In genomic region chr15:71660501-71660900, GRCh38 we compare ENCODE assay signal across 24 cellular contexts.
DNase-seq lines count a peak whose midpoint lies in the region; ATAC-seq and TF ChIP-seq lines count a peak whose summit lies in the region.
"Had no signal": no experiment of that assay in that cellular context is flagged by ENCODE, and none has a peak within 500 bp of the region (broad histone marks: within the 10 kb centered on the region; RNA-seq: fewer than 3 reads in every experiment).

No MANE protein-coding gene starts in this region.

- peaks cover 10% of the 10 kb centered on the region for H3K36me3 Mint-ChIP-seq in HFFc6 (ENCODE audit: low read depth)
- H3K36me3 Mint-ChIP-seq: naive B cell; stimulated activated memory B cell treated with anti-CD40 and anti-IgM and Interleukin-4, amounts not matched to agents 10 μg/mL and 1 μg/mL and 100 μg/mL, for 72 hours had no signal

- H4K20me1 ChIP-seq in smooth muscle cell (ENCODE audit: low read depth), result no peaks in the 10 kb centered on the region
- H4K20me1 ChIP-seq: BLaER1 had no signal

- H3K4me3 Mint-ChIP-seq in HFFc6, result no peak overlapping the region
- H3K4me3 Mint-ChIP-seq: activated CD8-positive, alpha-beta T cell treated with anti-CD3 and anti-CD28 coated beads, Interleukin-2, amount 10 ng/mL, durations not matched to agents 7 days and 5 days; naive B cell; stimulated activated memory B cell treated with anti-CD40 and anti-IgM and Interleukin-4, amounts not matched to agents 10 μg/mL and 1 μg/mL and 100 μg/mL, for 72 hours; T-helper 1 cell treated with Interleukin-12 subunit alpha and Interleukin-12 subunit beta and Interleukin-4 antibody, amounts not matched to agents 30 μg/mL and 1 μg/mL, for 36 hours had no signal

- no peaks in the 10 kb centered on the region; the same call in 1 of the 2 replicates for H3K9me3 Mint-ChIP-seq in HFFc6
- H3K9me3 Mint-ChIP-seq: T-helper 1 cell treated with Interleukin-12 subunit alpha and Interleukin-12 subunit beta and Interleukin-4 antibody, amounts not matched to agents 30 μg/mL and 1 μg/mL, for 36 hours had no signal

- ATAC-seq in GM21825 (IDR thresholded peaks at IDR 0.05; ENCODE audit: unreplicated experiment), result no peak
- ATAC-seq: activated CD8-positive, alpha-beta T cell treated with anti-CD3 and anti-CD28 coated beads, Interleukin-2, amount 10 ng/mL, durations not matched to agents 7 days and 5 days; stimulated activated memory B cell treated with anti-CD40 and anti-IgM and Interleukin-4, amounts not matched to agents 10 μg/mL and 1 μg/mL and 100 μg/mL, for 72 hours had no signal

- no peak overlapping the region for H3K4me2 ChIP-seq in smooth muscle cell
- H3K4me2 ChIP-seq: BLaER1 had no signal

- H3K4me3 ChIP-seq in esophagus squamous epithelium (no peak overlapping the region), smooth muscle cell (no peak overlapping the region)
- H3K4me3 ChIP-seq: BLaER1, colonic mucosa, HAP-1, MG63, SK-N-MC, spleen had no signal

- H3K27ac Mint-ChIP-seq in HFFc6, result no peak overlapping the region
- H3K27ac Mint-ChIP-seq: activated CD8-positive, alpha-beta T cell treated with anti-CD3 and anti-CD28 coated beads, Interleukin-2, amount 10 ng/mL, durations not matched to agents 7 days and 5 days; naive B cell; stimulated activated memory B cell treated with anti-CD40 and anti-IgM and Interleukin-4, amounts not matched to agents 10 μg/mL and 1 μg/mL and 100 μg/mL, for 72 hours; T-helper 1 cell treated with Interleukin-12 subunit alpha and Interleukin-12 subunit beta and Interleukin-4 antibody, amounts not matched to agents 30 μg/mL and 1 μg/mL, for 36 hours had no signal

- H3K27ac ChIP-seq in esophagus squamous epithelium, result peak overlapping the region; percentile 11 to 61 (median 38)
- H3K27ac ChIP-seq in smooth muscle cell (ENCODE audit: low read depth), result no peak overlapping the region
- H3K27ac ChIP-seq: BLaER1, colonic mucosa, SK-N-MC, spleen had no signal

- H3K27me3 Mint-ChIP-seq in HFFc6 (ENCODE audit: insufficient read depth), result peaks cover 2% of the 10 kb centered on the region

- intact Hi-C loops in esophagus squamous epithelium (cut with DNase I), result no loop called here

- H3K9ac ChIP-seq in smooth muscle cell (ENCODE audit: low read depth), result no peak overlapping the region
- H3K9ac ChIP-seq: BLaER1 had no signal

- H3K36me3 ChIP-seq in esophagus squamous epithelium, result peaks cover 0 to 39% (median 3%) of the 10 kb centered on the region in 3 donors
- H3K36me3 ChIP-seq in smooth muscle cell (ENCODE audit: low read depth), result no peaks in the 10 kb centered on the region
- H3K36me3 ChIP-seq: BLaER1, colonic mucosa, HAP-1, MG63, spleen had no signal

- no peak for TF ChIP-seq CTCF in esophagus squamous epithelium (IDR thresholded peaks at IDR 0.05)
- no peak for TF ChIP-seq CTCF in HFFc6 (IDR thresholded peaks at IDR 0.05)
- no peak for TF ChIP-seq CTCF in smooth muscle cell (IDR thresholded peaks at IDR 0.05; ENCODE audit: borderline replicate concordance, insufficient read depth, poor library complexity, severe bottlenecking)

- WGBS in esophagus squamous epithelium, 2 donors, result 37 to 44% methylated on average over 9 to 10 of the region's 15 CpGs
- WGBS in smooth muscle cell (ENCODE audit: low lambda C conversion rate), result 88% methylated on average over 15 of the region's 15 CpGs

- peaks cover 28% of the 10 kb centered on the region for H3K4me1 Mint-ChIP-seq in HFFc6 (ENCODE audit: low read depth)
- H3K4me1 Mint-ChIP-seq: naive B cell; stimulated activated memory B cell treated with anti-CD40 and anti-IgM and Interleukin-4, amounts not matched to agents 10 μg/mL and 1 μg/mL and 100 μg/mL, for 72 hours had no signal

- H3K9me3 ChIP-seq in esophagus squamous epithelium (no peaks in the 10 kb centered on the region), smooth muscle cell (replicated peaks; ENCODE audit: low read depth) (no peaks in the 10 kb centered on the region)
- H3K9me3 ChIP-seq: colonic mucosa, HAP-1, MG63 had no signal

- H3K4me1 ChIP-seq in esophagus squamous epithelium (peaks cover 0 to 66% (median 25%) of the 10 kb centered on the region in 3 donors), smooth muscle cell (ENCODE audit: low read depth) (no peaks in the 10 kb centered on the region)
- H3K4me1 ChIP-seq: BLaER1, colonic mucosa, HAP-1, spleen had no signal

- TF ChIP-seq POLR2A in esophagus squamous epithelium (IDR thresholded peaks at IDR 0.05), result no peak

- no peaks in the 10 kb centered on the region for H3K27me3 ChIP-seq in esophagus squamous epithelium
- no peaks in the 10 kb centered on the region for H3K27me3 ChIP-seq in smooth muscle cell (ENCODE audit: low read depth)
- H3K27me3 ChIP-seq: BLaER1, colonic mucosa, MG63, spleen had no signal

- no peak overlapping the region for H2AFZ ChIP-seq in smooth muscle cell (ENCODE audit: low read depth)

- DNase-seq in DMS 273 (lab: John Stamatoyannopoulos, UW; ENCODE audit: unreplicated experiment) (peak; percentile 50), NCI-H2171 (lab: John Stamatoyannopoulos, UW) (peak; percentile 74), esophagus squamous epithelium (lab: John Stamatoyannopoulos, UW) (no peak), medulla oblongata (ENCODE audit: extremely low spot score) (peak; percentile 20), HFFc6 (no peak), HPDE6-E6E7 (ENCODE audit: extremely low spot score) (no peak), smooth muscle cell (lab: John Stamatoyannopoulos, UW; ENCODE audit: unreplicated experiment) (no peak)
- DNase-seq: ACHN; activated CD8-positive, alpha-beta T cell treated with anti-CD3 and anti-CD28 coated beads, Interleukin-2, amount 10 ng/mL, durations not matched to agents 7 days and 5 days; colonic mucosa; mesendoderm; MG63; naive B cell; NCI-H1417 treated with DMSO at 0.1 percent for 48 hours; NCI-H774; occipital lobe; spleen; stimulated activated CD4-positive, alpha-beta T cell treated with anti-CD3 and anti-CD28 coated beads, Interleukin-2, amount 100 ng/mL, for 48 hours had no signal

- no peaks in the 10 kb centered on the region for H3F3A ChIP-seq in smooth muscle cell (ENCODE audit: low read depth)

- no peaks in the 10 kb centered on the region for H3K79me2 ChIP-seq in smooth muscle cell (ENCODE audit: low read depth)

Comparison
In these comparisons a context has a peak if more than half of its experiments do, and no peak if none do; other contexts are left out.
1. DNase-seq: peak in DMS 273 (single experiment), NCI-H2171 (single experiment) and medulla oblongata (single experiment); none in esophagus squamous epithelium (single experiment), HFFc6 (single experiment), HPDE6-E6E7 (single experiment) and smooth muscle cell (single experiment).